In genomic region chr6:27608916-27609883, GRCh38 we compare ENCODE assay signal across 9 cellular contexts.
DNase-seq lines count a peak whose midpoint lies in the region; ATAC-seq and TF ChIP-seq lines count a peak whose summit lies in the region.
"Had no signal": no experiment of that assay in that cellular context is flagged by ENCODE, and none has a peak within 500 bp of the region (broad histone marks: within the 10 kb centered on the region; RNA-seq: fewer than 3 reads in every experiment).

No MANE protein-coding gene starts in this region.

- H3K4me3 ChIP-seq in AG04450 (ENCODE audit: low read depth, low read length) (no peak overlapping the region), OCI-LY1 (ENCODE audit: low read depth, low read length, poor library complexity, severe bottlenecking) (no peak overlapping the region), epithelial cell of proximal tubule (ENCODE audit: low read depth, low read length) (no peak overlapping the region)
- H3K4me3 ChIP-seq: upper lobe of left lung had no signal

- no peaks in the 10 kb centered on the region for H3K36me3 ChIP-seq in OCI-LY1 (ENCODE audit: insufficient read depth, low read length)
- H3K36me3 ChIP-seq: upper lobe of left lung had no signal

- ATAC-seq in GM21723 (IDR thresholded peaks at IDR 0.05; ENCODE audit: unreplicated experiment) (no peak), HG02798 (IDR thresholded peaks at IDR 0.05; ENCODE audit: poor library complexity, unreplicated experiment) (no peak)

- TF ChIP-seq CTCF in AG04450 (IDR thresholded peaks at IDR 0.05; ENCODE audit: low read depth, low read length) (peak; percentile 69), GM12874 (IDR thresholded peaks at IDR 0.05; ENCODE audit: insufficient read depth, low read depth, low read length) (peak; percentile 82), OCI-LY1 (IDR thresholded peaks at IDR 0.05; ENCODE audit: low read length) (peak; percentile 77), epithelial cell of proximal tubule (conservative IDR thresholded peaks at IDR 0.05; ENCODE audit: low read depth, low read length) (peak; percentile 95)

- no peak overlapping the region for H2AFZ ChIP-seq in OCI-LY1 (ENCODE audit: low read length)

- CTCF ChIA-PET in AG04450 (lab: Charles Lee), result interaction anchor here (0.5 to 1.3 kb wide), 7 partner anchors 17 to 446 kb away, joined by 3 to 6 read pairs (median 3); no protein-coding TSS in a partner anchor

- no peaks in the 10 kb centered on the region for H3K79me2 ChIP-seq in OCI-LY1 (ENCODE audit: insufficient read depth, low read length)

- no peak overlapping the region for H3K4me2 ChIP-seq in OCI-LY1 (ENCODE audit: low read length)

- no peaks in the 10 kb centered on the region for H3K27me3 ChIP-seq in AG04450 (ENCODE audit: control insufficient read depth, insufficient read depth, low read length)
- no peaks in the 10 kb centered on the region for H3K27me3 ChIP-seq in OCI-LY1 (ENCODE audit: insufficient read depth, low read length)

- H3F3A ChIP-seq in OCI-LY1 (ENCODE audit: insufficient read depth, low read length), result no peaks in the 10 kb centered on the region

- H3K9ac ChIP-seq in OCI-LY1 (ENCODE audit: low read length), result no peak overlapping the region

- H3K9me3 ChIP-seq in AG04450 (ENCODE audit: control insufficient read depth, insufficient read depth, low read length) (no peaks in the 10 kb centered on the region; the same call in 1 of the 2 replicates), OCI-LY1 (ENCODE audit: low read length) (no peaks in the 10 kb centered on the region)
- H3K9me3 ChIP-seq: upper lobe of left lung had no signal

- H3K4me1 ChIP-seq in OCI-LY1 (ENCODE audit: insufficient read depth, low read length, severe bottlenecking), result no peaks in the 10 kb centered on the region
- H3K4me1 ChIP-seq: upper lobe of left lung had no signal

- H3K27ac ChIP-seq in AG04450 (ENCODE audit: low read depth, low read length) (no peak overlapping the region), OCI-LY1 (ENCODE audit: low read depth, low read length, poor library complexity, severe bottlenecking) (no peak overlapping the region)
- H3K27ac ChIP-seq: upper lobe of left lung had no signal

- DNase-seq in AG04450 (ENCODE audit: low read depth, low spot score) (no peak), epithelial cell of proximal tubule (ENCODE audit: low read depth) (no peak), stromal cell of bone marrow (ENCODE audit: low read depth) (peak; percentile 40), pons (ENCODE audit: low spot score) (no peak)
- DNase-seq: upper lobe of left lung had no signal

- no peaks in the 10 kb centered on the region for H3K9me2 ChIP-seq in OCI-LY1 (ENCODE audit: low read depth, low read length)

- no peaks in the 10 kb centered on the region for H4K20me1 ChIP-seq in OCI-LY1 (ENCODE audit: insufficient read depth, low read length)

- POLR2A ChIA-PET in AG04450 (lab: Yijun Ruan, JAX), result no interaction called here
